1 cellular context compared by ENCODE assay signal in genomic region chr12:30482650-30483049, GRCh38.
A peak's percentile ranks its signal among the peaks of the same experiment; 100 is the strongest.
TF ChIP-seq lines count a peak whose summit lies in the region.

No MANE protein-coding gene starts in this region.

TF ChIP-seq in HepG2, 621 proteins besides CTCF, POLR2A, EP300 and RAD21 (continued from another document):
- TF ChIP-seq, protein P1, sequence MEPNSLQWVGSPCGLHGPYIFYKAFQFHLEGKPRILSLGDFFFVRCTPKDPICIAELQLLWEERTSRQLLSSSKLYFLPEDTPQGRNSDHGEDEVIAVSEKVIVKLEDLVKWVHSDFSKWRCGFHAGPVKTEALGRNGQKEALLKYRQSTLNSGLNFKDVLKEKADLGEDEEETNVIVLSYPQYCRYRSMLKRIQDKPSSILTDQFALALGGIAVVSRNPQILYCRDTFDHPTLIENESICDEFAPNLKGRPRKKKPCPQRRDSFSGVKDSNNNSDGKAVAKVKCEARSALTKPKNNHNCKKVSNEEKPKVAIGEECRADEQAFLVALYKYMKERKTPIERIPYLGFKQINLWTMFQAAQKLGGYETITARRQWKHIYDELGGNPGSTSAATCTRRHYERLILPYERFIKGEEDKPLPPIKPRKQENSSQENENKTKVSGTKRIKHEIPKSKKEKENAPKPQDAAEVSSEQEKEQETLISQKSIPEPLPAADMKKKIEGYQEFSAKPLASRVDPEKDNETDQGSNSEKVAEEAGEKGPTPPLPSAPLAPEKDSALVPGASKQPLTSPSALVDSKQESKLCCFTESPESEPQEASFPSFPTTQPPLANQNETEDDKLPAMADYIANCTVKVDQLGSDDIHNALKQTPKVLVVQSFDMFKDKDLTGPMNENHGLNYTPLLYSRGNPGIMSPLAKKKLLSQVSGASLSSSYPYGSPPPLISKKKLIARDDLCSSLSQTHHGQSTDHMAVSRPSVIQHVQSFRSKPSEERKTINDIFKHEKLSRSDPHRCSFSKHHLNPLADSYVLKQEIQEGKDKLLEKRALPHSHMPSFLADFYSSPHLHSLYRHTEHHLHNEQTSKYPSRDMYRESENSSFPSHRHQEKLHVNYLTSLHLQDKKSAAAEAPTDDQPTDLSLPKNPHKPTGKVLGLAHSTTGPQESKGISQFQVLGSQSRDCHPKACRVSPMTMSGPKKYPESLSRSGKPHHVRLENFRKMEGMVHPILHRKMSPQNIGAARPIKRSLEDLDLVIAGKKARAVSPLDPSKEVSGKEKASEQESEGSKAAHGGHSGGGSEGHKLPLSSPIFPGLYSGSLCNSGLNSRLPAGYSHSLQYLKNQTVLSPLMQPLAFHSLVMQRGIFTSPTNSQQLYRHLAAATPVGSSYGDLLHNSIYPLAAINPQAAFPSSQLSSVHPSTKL (CRISPR knock-in tag; IDR thresholded peaks at IDR 0.05): 0 out of 2 replicates have a peak, but pooled peaks have one; percentile 22
- TF ChIP-seq FOXA3 (CRISPR knock-in tag; IDR thresholded peaks at IDR 0.05): 0 out of 2 replicates have a peak, but pooled peaks have one; percentile 16
- TF ChIP-seq MIER2 (CRISPR knock-in tag; IDR thresholded peaks at IDR 0.05): no peak
- TF ChIP-seq HNF4G (IDR thresholded peaks at IDR 0.05; ENCODE audit: borderline replicate concordance, low read depth, low read length): peak; percentile 49; the same call in 1 of the 2 replicates
- TF ChIP-seq HNF4G (CRISPR knock-in tag; IDR thresholded peaks at IDR 0.05; ENCODE audit: borderline replicate concordance, low read depth): no peak
- 0 out of 2 replicates have a peak, but pooled peaks have one; percentile 49 for TF ChIP-seq ZBTB7B (CRISPR knock-in tag; IDR thresholded peaks at IDR 0.05)
- TF ChIP-seq GATAD2A (CRISPR knock-in tag; IDR thresholded peaks at IDR 0.05): peak; percentile 48; the same call in 1 of the 2 replicates
- no peak for TF ChIP-seq ARID2 (CRISPR knock-in tag; IDR thresholded peaks at IDR 0.05; ENCODE audit: borderline replicate concordance)
- TF ChIP-seq TAF1 (CRISPR knock-in tag; IDR thresholded peaks at IDR 0.05): no peak
- TF ChIP-seq, protein P2, sequence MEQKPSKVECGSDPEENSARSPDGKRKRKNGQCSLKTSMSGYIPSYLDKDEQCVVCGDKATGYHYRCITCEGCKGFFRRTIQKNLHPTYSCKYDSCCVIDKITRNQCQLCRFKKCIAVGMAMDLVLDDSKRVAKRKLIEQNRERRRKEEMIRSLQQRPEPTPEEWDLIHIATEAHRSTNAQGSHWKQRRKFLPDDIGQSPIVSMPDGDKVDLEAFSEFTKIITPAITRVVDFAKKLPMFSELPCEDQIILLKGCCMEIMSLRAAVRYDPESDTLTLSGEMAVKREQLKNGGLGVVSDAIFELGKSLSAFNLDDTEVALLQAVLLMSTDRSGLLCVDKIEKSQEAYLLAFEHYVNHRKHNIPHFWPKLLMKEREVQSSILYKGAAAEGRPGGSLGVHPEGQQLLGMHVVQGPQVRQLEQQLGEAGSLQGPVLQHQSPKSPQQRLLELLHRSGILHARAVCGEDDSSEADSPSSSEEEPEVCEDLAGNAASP (CRISPR knock-in tag; IDR thresholded peaks at IDR 0.05; ENCODE audit: borderline replicate concordance): peak; percentile 34; the same call in 1 of the 2 replicates
- peak; percentile 81 for TF ChIP-seq ZMYM4 (CRISPR knock-in tag; IDR thresholded peaks at IDR 0.05)
- TF ChIP-seq CEBPG (CRISPR knock-in tag; IDR thresholded peaks at IDR 0.05): peak; percentile 29
- TF ChIP-seq, protein P3, sequence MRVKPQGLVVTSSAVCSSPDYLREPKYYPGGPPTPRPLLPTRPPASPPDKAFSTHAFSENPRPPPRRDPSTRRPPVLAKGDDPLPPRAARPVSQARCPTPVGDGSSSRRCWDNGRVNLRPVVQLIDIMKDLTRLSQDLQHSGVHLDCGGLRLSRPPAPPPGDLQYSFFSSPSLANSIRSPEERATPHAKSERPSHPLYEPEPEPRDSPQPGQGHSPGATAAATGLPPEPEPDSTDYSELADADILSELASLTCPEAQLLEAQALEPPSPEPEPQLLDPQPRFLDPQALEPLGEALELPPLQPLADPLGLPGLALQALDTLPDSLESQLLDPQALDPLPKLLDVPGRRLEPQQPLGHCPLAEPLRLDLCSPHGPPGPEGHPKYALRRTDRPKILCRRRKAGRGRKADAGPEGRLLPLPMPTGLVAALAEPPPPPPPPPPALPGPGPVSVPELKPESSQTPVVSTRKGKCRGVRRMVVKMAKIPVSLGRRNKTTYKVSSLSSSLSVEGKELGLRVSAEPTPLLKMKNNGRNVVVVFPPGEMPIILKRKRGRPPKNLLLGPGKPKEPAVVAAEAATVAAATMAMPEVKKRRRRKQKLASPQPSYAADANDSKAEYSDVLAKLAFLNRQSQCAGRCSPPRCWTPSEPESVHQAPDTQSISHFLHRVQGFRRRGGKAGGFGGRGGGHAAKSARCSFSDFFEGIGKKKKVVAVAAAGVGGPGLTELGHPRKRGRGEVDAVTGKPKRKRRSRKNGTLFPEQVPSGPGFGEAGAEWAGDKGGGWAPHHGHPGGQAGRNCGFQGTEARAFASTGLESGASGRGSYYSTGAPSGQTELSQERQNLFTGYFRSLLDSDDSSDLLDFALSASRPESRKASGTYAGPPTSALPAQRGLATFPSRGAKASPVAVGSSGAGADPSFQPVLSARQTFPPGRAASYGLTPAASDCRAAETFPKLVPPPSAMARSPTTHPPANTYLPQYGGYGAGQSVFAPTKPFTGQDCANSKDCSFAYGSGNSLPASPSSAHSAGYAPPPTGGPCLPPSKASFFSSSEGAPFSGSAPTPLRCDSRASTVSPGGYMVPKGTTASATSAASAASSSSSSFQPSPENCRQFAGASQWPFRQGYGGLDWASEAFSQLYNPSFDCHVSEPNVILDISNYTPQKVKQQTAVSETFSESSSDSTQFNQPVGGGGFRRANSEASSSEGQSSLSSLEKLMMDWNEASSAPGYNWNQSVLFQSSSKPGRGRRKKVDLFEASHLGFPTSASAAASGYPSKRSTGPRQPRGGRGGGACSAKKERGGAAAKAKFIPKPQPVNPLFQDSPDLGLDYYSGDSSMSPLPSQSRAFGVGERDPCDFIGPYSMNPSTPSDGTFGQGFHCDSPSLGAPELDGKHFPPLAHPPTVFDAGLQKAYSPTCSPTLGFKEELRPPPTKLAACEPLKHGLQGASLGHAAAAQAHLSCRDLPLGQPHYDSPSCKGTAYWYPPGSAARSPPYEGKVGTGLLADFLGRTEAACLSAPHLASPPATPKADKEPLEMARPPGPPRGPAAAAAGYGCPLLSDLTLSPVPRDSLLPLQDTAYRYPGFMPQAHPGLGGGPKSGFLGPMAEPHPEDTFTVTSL (CRISPR knock-in tag; IDR thresholded peaks at IDR 0.05; ENCODE audit: borderline replicate concordance): 0 out of 2 replicates have a peak, but pooled peaks have one; percentile 20
